ENCODE assay signal across 1 cellular context in the genomic region with DNA sequence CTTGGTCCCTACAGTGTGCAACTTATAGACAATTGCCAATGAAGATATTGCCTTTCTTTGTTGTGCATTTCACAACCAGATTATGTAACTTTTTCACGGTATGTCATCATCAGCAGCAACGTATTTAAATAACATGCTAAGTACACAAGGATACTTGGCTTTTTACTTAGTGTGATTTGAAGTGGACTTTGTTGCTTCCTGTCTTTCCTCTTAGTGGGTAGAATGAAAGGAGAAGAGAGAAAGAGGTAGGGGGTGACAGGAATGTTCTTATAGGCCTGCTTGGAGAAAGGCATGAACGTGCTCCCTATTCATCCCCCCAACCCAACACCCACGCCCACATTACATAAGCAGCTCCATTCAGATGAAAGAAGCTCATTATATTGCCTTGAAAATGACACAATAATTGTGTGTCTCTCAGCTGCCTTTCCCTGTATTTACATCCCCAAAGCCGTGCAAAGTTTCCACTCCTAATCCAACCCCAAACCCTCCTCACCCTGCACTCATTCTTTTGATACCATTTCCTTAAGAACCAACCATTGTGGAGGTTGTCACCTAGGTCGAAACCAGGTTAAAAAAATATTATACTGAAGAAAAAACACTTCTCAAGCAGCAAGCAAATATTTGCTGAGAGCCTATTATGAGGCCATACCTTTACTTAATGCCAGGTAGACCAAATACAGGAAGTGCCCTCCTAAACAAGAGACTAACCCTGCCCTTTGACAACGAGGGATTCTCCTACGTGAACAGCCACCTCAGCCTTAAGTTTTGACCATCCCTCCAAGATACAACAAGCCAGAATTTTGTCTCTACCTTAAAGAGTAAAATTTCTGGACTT.
TF ChIP-seq lines count a peak whose summit lies in the region.

No MANE protein-coding gene starts in this region.

TF ChIP-seq in HepG2, 621 proteins besides CTCF, POLR2A, EP300 and RAD21 (continued from another document and continues in another):
- TF ChIP-seq GATAD2A (CRISPR knock-in tag; IDR thresholded peaks at IDR 0.05) (peak; percentile 95), ZNF737 (CRISPR knock-in tag; IDR thresholded peaks at IDR 0.05; ENCODE audit: borderline replicate concordance) (no peak), NFKBIZ (CRISPR knock-in tag; IDR thresholded peaks at IDR 0.05) (0 out of 2 replicates have a peak, but pooled peaks have one; percentile 42), DPF2 (CRISPR knock-in tag; IDR thresholded peaks at IDR 0.05; ENCODE audit: borderline replicate concordance, low read depth) (peak; percentile 19; the same call in 1 of the 2 replicates), GABPB1 (CRISPR knock-in tag; IDR thresholded peaks at IDR 0.05) (no peak), NRL (CRISPR knock-in tag; IDR thresholded peaks at IDR 0.05; ENCODE audit: borderline replicate concordance) (no peak), HNRNPH1 (optimal IDR thresholded peaks at IDR 0.05; ENCODE audit: low read depth, low read length) (no peak), YEATS4 (CRISPR knock-in tag; IDR thresholded peaks at IDR 0.05; ENCODE audit: borderline replicate concordance) (peak; percentile 65), KDM1A (CRISPR knock-in tag; IDR thresholded peaks at IDR 0.05) (peak; percentile 48; the same call in 1 of the 2 replicates), ZNF547 (CRISPR knock-in tag; IDR thresholded peaks at IDR 0.05) (no peak), SP5 (CRISPR knock-in tag; IDR thresholded peaks at IDR 0.05; ENCODE audit: borderline replicate concordance, low read depth) (peak; percentile 46), ZNF629 (CRISPR knock-in tag; conservative IDR thresholded peaks at IDR 0.05) (0 out of 2 replicates have a peak, but pooled peaks have one; percentile 12), ZMYM4 (CRISPR knock-in tag; IDR thresholded peaks at IDR 0.05) (peak; percentile 70), RXRB (CRISPR knock-in tag; IDR thresholded peaks at IDR 0.05; ENCODE audit: borderline replicate concordance) (peak; percentile 86), NFE2L2 (IDR thresholded peaks at IDR 0.05; ENCODE audit: low read length) (no peak), RELA (CRISPR knock-in tag; IDR thresholded peaks at IDR 0.05) (no peak), ZNF138 (CRISPR knock-in tag; IDR thresholded peaks at IDR 0.05; ENCODE audit: low read depth) (no peak)
- TF ChIP-seq, protein P1, sequence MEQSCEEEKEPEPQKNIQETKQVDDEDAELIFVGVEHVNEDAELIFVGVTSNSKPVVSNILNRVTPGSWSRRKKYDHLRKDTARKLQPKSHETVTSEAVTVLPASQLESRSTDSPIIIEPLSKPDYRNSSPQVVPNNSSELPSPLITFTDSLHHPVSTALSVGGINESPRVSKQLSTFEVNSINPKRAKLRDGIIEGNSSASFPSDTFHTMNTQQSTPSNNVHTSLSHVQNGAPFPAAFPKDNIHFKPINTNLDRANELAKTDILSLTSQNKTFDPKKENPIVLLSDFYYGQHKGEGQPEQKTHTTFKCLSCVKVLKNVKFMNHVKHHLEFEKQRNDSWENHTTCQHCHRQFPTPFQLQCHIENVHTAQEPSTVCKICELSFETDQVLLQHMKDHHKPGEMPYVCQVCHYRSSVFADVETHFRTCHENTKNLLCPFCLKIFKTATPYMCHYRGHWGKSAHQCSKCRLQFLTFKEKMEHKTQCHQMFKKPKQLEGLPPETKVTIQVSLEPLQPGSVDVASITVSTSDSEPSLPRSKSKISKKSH (CRISPR knock-in tag; IDR thresholded peaks at IDR 0.05; ENCODE audit: borderline replicate concordance): no peak
- TF ChIP-seq, protein P2, sequence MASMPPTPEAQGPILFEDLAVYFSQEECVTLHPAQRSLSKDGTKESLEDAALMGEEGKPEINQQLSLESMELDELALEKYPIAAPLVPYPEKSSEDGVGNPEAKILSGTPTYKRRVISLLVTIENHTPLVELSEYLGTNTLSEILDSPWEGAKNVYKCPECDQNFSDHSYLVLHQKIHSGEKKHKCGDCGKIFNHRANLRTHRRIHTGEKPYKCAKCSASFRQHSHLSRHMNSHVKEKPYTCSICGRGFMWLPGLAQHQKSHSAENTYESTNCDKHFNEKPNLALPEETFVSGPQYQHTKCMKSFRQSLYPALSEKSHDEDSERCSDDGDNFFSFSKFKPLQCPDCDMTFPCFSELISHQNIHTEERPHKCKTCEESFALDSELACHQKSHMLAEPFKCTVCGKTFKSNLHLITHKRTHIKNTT (CRISPR knock-in tag; IDR thresholded peaks at IDR 0.05): no peak
- TF ChIP-seq, protein P3, sequence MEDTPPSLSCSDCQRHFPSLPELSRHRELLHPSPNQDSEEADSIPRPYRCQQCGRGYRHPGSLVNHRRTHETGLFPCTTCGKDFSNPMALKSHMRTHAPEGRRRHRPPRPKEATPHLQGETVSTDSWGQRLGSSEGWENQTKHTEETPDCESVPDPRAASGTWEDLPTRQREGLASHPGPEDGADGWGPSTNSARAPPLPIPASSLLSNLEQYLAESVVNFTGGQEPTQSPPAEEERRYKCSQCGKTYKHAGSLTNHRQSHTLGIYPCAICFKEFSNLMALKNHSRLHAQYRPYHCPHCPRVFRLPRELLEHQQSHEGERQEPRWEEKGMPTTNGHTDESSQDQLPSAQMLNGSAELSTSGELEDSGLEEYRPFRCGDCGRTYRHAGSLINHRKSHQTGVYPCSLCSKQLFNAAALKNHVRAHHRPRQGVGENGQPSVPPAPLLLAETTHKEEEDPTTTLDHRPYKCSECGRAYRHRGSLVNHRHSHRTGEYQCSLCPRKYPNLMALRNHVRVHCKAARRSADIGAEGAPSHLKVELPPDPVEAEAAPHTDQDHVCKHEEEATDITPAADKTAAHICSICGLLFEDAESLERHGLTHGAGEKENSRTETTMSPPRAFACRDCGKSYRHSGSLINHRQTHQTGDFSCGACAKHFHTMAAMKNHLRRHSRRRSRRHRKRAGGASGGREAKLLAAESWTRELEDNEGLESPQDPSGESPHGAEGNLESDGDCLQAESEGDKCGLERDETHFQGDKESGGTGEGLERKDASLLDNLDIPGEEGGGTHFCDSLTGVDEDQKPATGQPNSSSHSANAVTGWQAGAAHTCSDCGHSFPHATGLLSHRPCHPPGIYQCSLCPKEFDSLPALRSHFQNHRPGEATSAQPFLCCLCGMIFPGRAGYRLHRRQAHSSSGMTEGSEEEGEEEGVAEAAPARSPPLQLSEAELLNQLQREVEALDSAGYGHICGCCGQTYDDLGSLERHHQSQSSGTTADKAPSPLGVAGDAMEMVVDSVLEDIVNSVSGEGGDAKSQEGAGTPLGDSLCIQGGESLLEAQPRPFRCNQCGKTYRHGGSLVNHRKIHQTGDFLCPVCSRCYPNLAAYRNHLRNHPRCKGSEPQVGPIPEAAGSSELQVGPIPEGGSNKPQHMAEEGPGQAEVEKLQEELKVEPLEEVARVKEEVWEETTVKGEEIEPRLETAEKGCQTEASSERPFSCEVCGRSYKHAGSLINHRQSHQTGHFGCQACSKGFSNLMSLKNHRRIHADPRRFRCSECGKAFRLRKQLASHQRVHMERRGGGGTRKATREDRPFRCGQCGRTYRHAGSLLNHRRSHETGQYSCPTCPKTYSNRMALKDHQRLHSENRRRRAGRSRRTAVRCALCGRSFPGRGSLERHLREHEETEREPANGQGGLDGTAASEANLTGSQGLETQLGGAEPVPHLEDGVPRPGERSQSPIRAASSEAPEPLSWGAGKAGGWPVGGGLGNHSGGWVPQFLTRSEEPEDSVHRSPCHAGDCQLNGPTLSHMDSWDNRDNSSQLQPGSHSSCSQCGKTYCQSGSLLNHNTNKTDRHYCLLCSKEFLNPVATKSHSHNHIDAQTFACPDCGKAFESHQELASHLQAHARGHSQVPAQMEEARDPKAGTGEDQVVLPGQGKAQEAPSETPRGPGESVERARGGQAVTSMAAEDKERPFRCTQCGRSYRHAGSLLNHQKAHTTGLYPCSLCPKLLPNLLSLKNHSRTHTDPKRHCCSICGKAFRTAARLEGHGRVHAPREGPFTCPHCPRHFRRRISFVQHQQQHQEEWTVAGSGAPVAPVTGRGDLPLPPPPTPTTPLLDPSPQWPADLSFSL (CRISPR knock-in tag; IDR thresholded peaks at IDR 0.05): peak; percentile 79; the same call in 1 of the 2 replicates
- TF ChIP-seq, protein P4, sequence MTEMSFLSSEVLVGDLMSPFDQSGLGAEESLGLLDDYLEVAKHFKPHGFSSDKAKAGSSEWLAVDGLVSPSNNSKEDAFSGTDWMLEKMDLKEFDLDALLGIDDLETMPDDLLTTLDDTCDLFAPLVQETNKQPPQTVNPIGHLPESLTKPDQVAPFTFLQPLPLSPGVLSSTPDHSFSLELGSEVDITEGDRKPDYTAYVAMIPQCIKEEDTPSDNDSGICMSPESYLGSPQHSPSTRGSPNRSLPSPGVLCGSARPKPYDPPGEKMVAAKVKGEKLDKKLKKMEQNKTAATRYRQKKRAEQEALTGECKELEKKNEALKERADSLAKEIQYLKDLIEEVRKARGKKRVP (CRISPR knock-in tag; IDR thresholded peaks at IDR 0.05): peak; percentile 79 to 99; a peak in 3 of 4 replicates
- TF ChIP-seq, protein P5, sequence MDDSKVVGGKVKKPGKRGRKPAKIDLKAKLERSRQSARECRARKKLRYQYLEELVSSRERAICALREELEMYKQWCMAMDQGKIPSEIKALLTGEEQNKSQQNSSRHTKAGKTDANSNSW (CRISPR knock-in tag; IDR thresholded peaks at IDR 0.05; ENCODE audit: borderline replicate concordance): no peak
- TF ChIP-seq, protein P6, sequence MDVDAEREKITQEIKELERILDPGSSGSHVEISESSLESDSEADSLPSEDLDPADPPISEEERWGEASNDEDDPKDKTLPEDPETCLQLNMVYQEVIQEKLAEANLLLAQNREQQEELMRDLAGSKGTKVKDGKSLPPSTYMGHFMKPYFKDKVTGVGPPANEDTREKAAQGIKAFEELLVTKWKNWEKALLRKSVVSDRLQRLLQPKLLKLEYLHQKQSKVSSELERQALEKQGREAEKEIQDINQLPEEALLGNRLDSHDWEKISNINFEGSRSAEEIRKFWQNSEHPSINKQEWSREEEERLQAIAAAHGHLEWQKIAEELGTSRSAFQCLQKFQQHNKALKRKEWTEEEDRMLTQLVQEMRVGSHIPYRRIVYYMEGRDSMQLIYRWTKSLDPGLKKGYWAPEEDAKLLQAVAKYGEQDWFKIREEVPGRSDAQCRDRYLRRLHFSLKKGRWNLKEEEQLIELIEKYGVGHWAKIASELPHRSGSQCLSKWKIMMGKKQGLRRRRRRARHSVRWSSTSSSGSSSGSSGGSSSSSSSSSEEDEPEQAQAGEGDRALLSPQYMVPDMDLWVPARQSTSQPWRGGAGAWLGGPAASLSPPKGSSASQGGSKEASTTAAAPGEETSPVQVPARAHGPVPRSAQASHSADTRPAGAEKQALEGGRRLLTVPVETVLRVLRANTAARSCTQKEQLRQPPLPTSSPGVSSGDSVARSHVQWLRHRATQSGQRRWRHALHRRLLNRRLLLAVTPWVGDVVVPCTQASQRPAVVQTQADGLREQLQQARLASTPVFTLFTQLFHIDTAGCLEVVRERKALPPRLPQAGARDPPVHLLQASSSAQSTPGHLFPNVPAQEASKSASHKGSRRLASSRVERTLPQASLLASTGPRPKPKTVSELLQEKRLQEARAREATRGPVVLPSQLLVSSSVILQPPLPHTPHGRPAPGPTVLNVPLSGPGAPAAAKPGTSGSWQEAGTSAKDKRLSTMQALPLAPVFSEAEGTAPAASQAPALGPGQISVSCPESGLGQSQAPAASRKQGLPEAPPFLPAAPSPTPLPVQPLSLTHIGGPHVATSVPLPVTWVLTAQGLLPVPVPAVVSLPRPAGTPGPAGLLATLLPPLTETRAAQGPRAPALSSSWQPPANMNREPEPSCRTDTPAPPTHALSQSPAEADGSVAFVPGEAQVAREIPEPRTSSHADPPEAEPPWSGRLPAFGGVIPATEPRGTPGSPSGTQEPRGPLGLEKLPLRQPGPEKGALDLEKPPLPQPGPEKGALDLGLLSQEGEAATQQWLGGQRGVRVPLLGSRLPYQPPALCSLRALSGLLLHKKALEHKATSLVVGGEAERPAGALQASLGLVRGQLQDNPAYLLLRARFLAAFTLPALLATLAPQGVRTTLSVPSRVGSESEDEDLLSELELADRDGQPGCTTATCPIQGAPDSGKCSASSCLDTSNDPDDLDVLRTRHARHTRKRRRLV (CRISPR knock-in tag; IDR thresholded peaks at IDR 0.05): peak; percentile 90
- TF ChIP-seq, protein P7, sequence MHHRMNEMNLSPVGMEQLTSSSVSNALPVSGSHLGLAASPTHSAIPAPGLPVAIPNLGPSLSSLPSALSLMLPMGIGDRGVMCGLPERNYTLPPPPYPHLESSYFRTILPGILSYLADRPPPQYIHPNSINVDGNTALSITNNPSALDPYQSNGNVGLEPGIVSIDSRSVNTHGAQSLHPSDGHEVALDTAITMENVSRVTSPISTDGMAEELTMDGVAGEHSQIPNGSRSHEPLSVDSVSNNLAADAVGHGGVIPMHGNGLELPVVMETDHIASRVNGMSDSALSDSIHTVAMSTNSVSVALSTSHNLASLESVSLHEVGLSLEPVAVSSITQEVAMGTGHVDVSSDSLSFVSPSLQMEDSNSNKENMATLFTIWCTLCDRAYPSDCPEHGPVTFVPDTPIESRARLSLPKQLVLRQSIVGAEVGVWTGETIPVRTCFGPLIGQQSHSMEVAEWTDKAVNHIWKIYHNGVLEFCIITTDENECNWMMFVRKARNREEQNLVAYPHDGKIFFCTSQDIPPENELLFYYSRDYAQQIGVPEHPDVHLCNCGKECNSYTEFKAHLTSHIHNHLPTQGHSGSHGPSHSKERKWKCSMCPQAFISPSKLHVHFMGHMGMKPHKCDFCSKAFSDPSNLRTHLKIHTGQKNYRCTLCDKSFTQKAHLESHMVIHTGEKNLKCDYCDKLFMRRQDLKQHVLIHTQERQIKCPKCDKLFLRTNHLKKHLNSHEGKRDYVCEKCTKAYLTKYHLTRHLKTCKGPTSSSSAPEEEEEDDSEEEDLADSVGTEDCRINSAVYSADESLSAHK (CRISPR knock-in tag; IDR thresholded peaks at IDR 0.05; ENCODE audit: borderline replicate concordance): no peak
